In genomic region chr5:73640861-73641320, GRCh38 we compare ENCODE assay signal across 19 cellular contexts. TPM values are rescaled to one million over a fixed set of nuclear protein-coding genes. Genes with fewer than 3 reads are reported as not detected.
DNase-seq lines count a peak whose midpoint lies in the region; ATAC-seq, FAIRE-seq and TF ChIP-seq lines count a peak whose summit lies in the region.
"Had no signal": no experiment of that assay in that cellular context is flagged by ENCODE, and none has a peak within 500 bp of the region (broad histone marks: within the 10 kb centered on the region; RNA-seq: fewer than 3 reads in every experiment).

No MANE protein-coding gene starts in this region.

- 0 out of 2 replicates have a peak overlapping the region, but pooled peaks have one; percentile 12 for H3K56ac ChIP-seq in IMR-90 (ENCODE audit: extremely low read depth, insufficient read depth, low read length)

- H2AFZ ChIP-seq in IMR-90 (replicated peaks; ENCODE audit: low read length, poor library complexity), result no peak overlapping the region
- H2AFZ ChIP-seq: GM23338 had no signal

- DNase-seq in A549 (ENCODE audit: low read depth in 1 of 2, low spot score in 1 of 2) (no peak), IMR-90 (peak; percentile 33), WERI-Rb-1 (no peak), foreskin melanocyte (peak; percentile 87), GM19238 (ENCODE audit: insufficient read length, low spot score) (no peak), Right ventricle myocardium inferior (ENCODE audit: missing footprints) (no peak), activated T-cell treated with anti-CD3 and anti-CD28 coated beads for 4 hours (no peak)
- DNase-seq in activated CD4-positive, alpha-beta T cell treated with anti-CD3 and anti-CD28 coated beads for 36 hours, result no peak
- DNase-seq: cerebellar nuclear complex, DMS 273 treated with DMSO at 0.1 percent for 48 hours, NCI-H1048, NCI-H510A treated with DMSO at 0.1 percent for 48 hours had no signal

- H3K27me3 Mint-ChIP-seq in activated CD4-positive, alpha-beta T cell treated with anti-CD3 and anti-CD28 coated beads for 36 hours, result peaks cover 11% of the 10 kb centered on the region

- H2BK5ac ChIP-seq in IMR-90 (ENCODE audit: low read depth, low read length, poor library complexity, severe bottlenecking), result peak overlapping the region; percentile 63

- peak overlapping the region; percentile 82; the same call in 1 of the 2 replicates for H4K5ac ChIP-seq in IMR-90 (ENCODE audit: low read depth, low read length)

- H3K36me3 ChIP-seq in IMR-90 (ENCODE audit: control insufficient read depth, insufficient read depth, low read length) (no peaks in the 10 kb centered on the region), WERI-Rb-1 (no peaks in the 10 kb centered on the region)
- H3K36me3 ChIP-seq: esophagus muscularis mucosa, right atrium auricular region had no signal

- peak overlapping the region; percentile 85 for H3K4ac ChIP-seq in IMR-90 (ENCODE audit: low read depth, low read length)

- peak overlapping the region; percentile 2 to 76; a peak in 3 of 4 replicates for H4K8ac ChIP-seq in IMR-90 (ENCODE audit: low read depth in 2 of 2, low read length in 2 of 2)

- ATAC-seq in A549, result no peak
- ATAC-seq in IMR-90 (ENCODE audit: low read depth), result no peak
- no peak for ATAC-seq in Right ventricle myocardium inferior
- ATAC-seq in activated CD4-positive, alpha-beta T cell treated with anti-CD3 and anti-CD28 coated beads for 36 hours, result no peak

- H2BK15ac ChIP-seq in IMR-90 (ENCODE audit: low read depth, low read length), result peak overlapping the region; percentile 25; the same call in 2 of the 3 replicates

- peaks cover 14% of the 10 kb centered on the region for H3K9me1 ChIP-seq in IMR-90 (ENCODE audit: insufficient read depth, low read length)

- H3K4me3 ChIP-seq in A549, result no peak overlapping the region
- no peak overlapping the region for H3K4me3 ChIP-seq in IMR-90 (ENCODE audit: insufficient read depth, low read depth, low read length)
- H3K4me3 ChIP-seq in WERI-Rb-1 (ENCODE audit: low read depth, low read length), result no peak overlapping the region
- H3K4me3 ChIP-seq: esophagus muscularis mucosa, GM23338, right atrium auricular region had no signal

- H3K4me1 ChIP-seq in A549 (peaks cover 71% of the 10 kb centered on the region), IMR-90 (ENCODE audit: control insufficient read depth, insufficient read depth, low read length) (peaks cover 11% of the 10 kb centered on the region)
- H3K4me1 ChIP-seq: right atrium auricular region had no signal

- 22% methylated on average over 1 of the region's 1 CpG for WGBS in A549 (ENCODE audit: missing lambda C conversion rate)
- WGBS in IMR-90 (ENCODE audit: extremely low coverage in 2 of 2, insufficient read length in 1 of 2), 2 experiments, result no CpG with 5 or more reads among the region's 1 CpG

- peak overlapping the region; percentile 99 for H3K23ac ChIP-seq in IMR-90 (ENCODE audit: low read depth, low read length)

- no TSS peak for BruUV-seq in IMR-90 (replicated peaks; lab: Mats Ljungman, UMichigan)

- no peak overlapping the region for H3K4me3 Mint-ChIP-seq in activated CD4-positive, alpha-beta T cell treated with anti-CD3 and anti-CD28 coated beads for 36 hours
- H3K4me3 Mint-ChIP-seq: GM23338; stimulated activated naive CD8-positive, alpha-beta T cell treated with anti-CD3 and anti-CD28 coated beads, Interleukin-15, Interleukin-2, amounts not matched to agents 100 ng/mL and 50 ng/mL, for 24 hours had no signal

- peak overlapping the region; percentile 85 for H2BK120ac ChIP-seq in IMR-90 (ENCODE audit: low read depth, low read length)

- no peaks in the 10 kb centered on the region for H3K36me3 Mint-ChIP-seq in activated CD4-positive, alpha-beta T cell treated with anti-CD3 and anti-CD28 coated beads for 36 hours (ENCODE audit: low read depth)

- no peak overlapping the region for H3K9ac ChIP-seq in IMR-90 (ENCODE audit: low read depth, low read length)

- H2BK20ac ChIP-seq in IMR-90 (ENCODE audit: low read depth, low read length), result peak overlapping the region; percentile 85

- H4K91ac ChIP-seq in IMR-90 (ENCODE audit: insufficient read depth, low read depth, low read length), result peak overlapping the region; percentile 44; the same call in 1 of the 2 replicates

- no peaks in the 10 kb centered on the region for H3K9me3 Mint-ChIP-seq in activated CD4-positive, alpha-beta T cell treated with anti-CD3 and anti-CD28 coated beads for 36 hours (ENCODE audit: low read depth)
- H3K9me3 Mint-ChIP-seq: GM23338; stimulated activated naive CD8-positive, alpha-beta T cell treated with anti-CD3 and anti-CD28 coated beads, Interleukin-15, Interleukin-2, amounts not matched to agents 100 ng/mL and 50 ng/mL, for 24 hours had no signal

- no peaks in the 10 kb centered on the region for H4K20me1 ChIP-seq in IMR-90 (ENCODE audit: insufficient read depth, low read length)

- H3K4me2 ChIP-seq in A549 (peak overlapping the region; percentile 90), IMR-90 (ENCODE audit: low read depth, low read length) (peak overlapping the region; percentile 42; the same call in 1 of the 2 replicates)
- H3K4me2 ChIP-seq: GM23338 had no signal

- dilution Hi-C loops in IMR-90 (cut with HindIII; ENCODE audit: low sequenced_read_pairs, unreplicated experiment), result no loop called here

- no peaks in the 10 kb centered on the region for H3K9me3 ChIP-seq in A549
- no peaks in the 10 kb centered on the region for H3K9me3 ChIP-seq in IMR-90 (ENCODE audit: control insufficient read depth, insufficient read depth, low read length)
- no peaks in the 10 kb centered on the region for H3K9me3 ChIP-seq in WERI-Rb-1 (ENCODE audit: severe bottlenecking)
- H3K9me3 ChIP-seq: esophagus muscularis mucosa, right atrium auricular region had no signal

- POLR2A ChIA-PET in A549 (lab: Yijun Ruan, JAX) (no interaction called here), IMR-90 (lab: Charles Lee; ENCODE audit: unreplicated experiment) (no interaction called here)
- POLR2A ChIA-PET in activated CD4-positive, alpha-beta T cell treated with anti-CD3 and anti-CD28 coated beads for 36 hours (lab: Charles Lee), result no interaction called here

- H3K27me3 ChIP-seq in IMR-90 (ENCODE audit: control insufficient read depth, insufficient read depth, low read length) (no peaks in the 10 kb centered on the region), WERI-Rb-1 (ENCODE audit: insufficient read depth, low read depth, severe bottlenecking) (no peaks in the 10 kb centered on the region)
- H3K27me3 ChIP-seq: esophagus muscularis mucosa, right atrium auricular region had no signal

- H2AK5ac ChIP-seq in IMR-90 (ENCODE audit: low read depth, low read length), result peak overlapping the region; percentile 41; the same call in 1 of the 2 replicates

- H3K27ac Mint-ChIP-seq in activated CD4-positive, alpha-beta T cell treated with anti-CD3 and anti-CD28 coated beads for 36 hours, result no peak overlapping the region
- H3K27ac Mint-ChIP-seq: GM23338; stimulated activated naive CD8-positive, alpha-beta T cell treated with anti-CD3 and anti-CD28 coated beads, Interleukin-15, Interleukin-2, amounts not matched to agents 100 ng/mL and 50 ng/mL, for 24 hours had no signal

- TF ChIP-seq RAD21 in A549 (conservative IDR thresholded peaks at IDR 0.05 in 1 of 2, IDR thresholded peaks at IDR 0.05 in 1 of 2), result no peak
- TF ChIP-seq RAD21 in IMR-90 (IDR thresholded peaks at IDR 0.05; ENCODE audit: low read length), result no peak

- in situ Hi-C loops in IMR-90 (cut with MboI; ENCODE audit: low sequenced_read_pairs), result no loop called here

- no peak for TF ChIP-seq POLR2A in A549 (IDR thresholded peaks at IDR 0.05; ENCODE audit: low read length)
- TF ChIP-seq POLR2A in IMR-90 (IDR thresholded peaks at IDR 0.05; ENCODE audit: low read depth, low read length), result no peak

- FAIRE-seq in A549 (lab: Jason Lieb, UNC), result no peak
- FAIRE-seq: GM12891, GM19239, TTC549 had no signal

- H3K14ac ChIP-seq in IMR-90 (replicated peaks; ENCODE audit: low read depth, low read length), result peak overlapping the region; percentile 41

- H3K4me1 Mint-ChIP-seq in activated CD4-positive, alpha-beta T cell treated with anti-CD3 and anti-CD28 coated beads for 36 hours, result no peaks in the 10 kb centered on the region

- CTCF ChIA-PET in A549 (lab: Yijun Ruan, JAX) (interaction anchor here (0.7 to 1.9 kb wide), 5 partner anchors 9 to 86 kb away, joined by 3 to 6 read pairs (median 3); no protein-coding TSS in a partner anchor), IMR-90 (lab: Yijun Ruan, JAX) (no interaction called here)
- CTCF ChIA-PET in activated CD4-positive, alpha-beta T cell treated with anti-CD3 and anti-CD28 coated beads for 36 hours (lab: Charles Lee), result interaction anchor here (0.6 to 1.0 kb wide), 6 partner anchors 10 to 343 kb away, joined by 3 to 5 read pairs (median 3); no protein-coding TSS in a partner anchor

- peaks cover 30 to 52% of the 10 kb centered on the region in 2 experiments for H3K79me1 ChIP-seq in IMR-90 (ENCODE audit: low read depth in 1 of 2, low read length in 2 of 2)

- peak overlapping the region; percentile 79 for H3K18ac ChIP-seq in IMR-90 (ENCODE audit: low read depth, low read length)

- TF ChIP-seq CTCF in A549 (IDR thresholded peaks at IDR 0.05) (no peak), IMR-90 (conservative IDR thresholded peaks at IDR 0.05; ENCODE audit: low read depth, low read length) (no peak), WERI-Rb-1 (IDR thresholded peaks at IDR 0.05; ENCODE audit: low read depth, low read length) (no peak)

- no peak overlapping the region for H2AK9ac ChIP-seq in IMR-90 (replicated peaks; ENCODE audit: low read depth, low read length, poor library complexity)

- intact Hi-C loops in IMR-90 (cut with micrococcal nuclease) (no loop called here), Right ventricle myocardium inferior (cut with DNase I) (no loop called here)
- intact Hi-C loops in activated CD4-positive, alpha-beta T cell treated with anti-CD3 and anti-CD28 coated beads for 36 hours (cut with DNase I, micrococcal nuclease), result no loop called here

- H3K27ac ChIP-seq in A549, result peak overlapping the region; percentile 65 to 71
- no peak overlapping the region for H3K27ac ChIP-seq in IMR-90 (ENCODE audit: insufficient read depth, low read length)
- peak overlapping the region; percentile 66 for H3K27ac ChIP-seq in WERI-Rb-1
- H3K27ac ChIP-seq: esophagus muscularis mucosa, right atrium auricular region had no signal

- no peak for TF ChIP-seq EP300 in A549 (IDR thresholded peaks at IDR 0.05)

TF ChIP-seq in IMR-90, 13 proteins besides CTCF, POLR2A, EP300 and RAD21 (continues in another document):
- TF ChIP-seq NFE2L2 (IDR thresholded peaks at IDR 0.05; ENCODE audit: low read depth, low read length), result no peak

RNA-seq across cellular contexts. Expression of gene ARHGEF28, which starts 14.9 kb away (rescaled TPM):
- polyA plus RNA-seq in A549 (2011; rRNA removed) (22.3 and 28.9 TPM in 2 replicates), A549 (2017; fragmentation: RNase III; extraction: RNeasy Plus Mini Kit Qiagen cat#74134 plus additional on column Dnase treatment) (14.8 to 17.6 TPM (median 17.0 TPM) in 3 replicates), IMR-90 (2012; rRNA removed) (3.6 TPM in 2 replicates)
- polyA plus RNA-seq in A549 (2012; cell fraction: cytosol; rRNA removed), result 4.2 and 5.0 TPM in 2 replicates
- 14.0 and 16.4 TPM in 2 replicates for polyA plus RNA-seq in A549 (2012; cell fraction: nucleus; rRNA removed)
- polyA minus RNA-seq in A549 (2011; rRNA and poly(A)+ RNA removed), result 86.4 and 88.2 TPM in 2 replicates
- total RNA-seq in IMR-90 (2012; rRNA removed) (13.9 and 16.0 TPM in 2 replicates), Right ventricle myocardium inferior (1.9 TPM)
- 1.3 and 1.6 TPM in 2 replicates for polyA plus RNA-seq in IMR-90 (2012; cell fraction: cytosol; rRNA removed)
- polyA plus RNA-seq in IMR-90 (2012; cell fraction: nucleus; rRNA removed; ENCODE audit: low replicate concordance), result 9.9 and 15.0 TPM in 2 replicates
- under 1 TPM; 0.02 to 0.18 TPM for total RNA-seq in activated CD4-positive, alpha-beta T cell treated with anti-CD3 and anti-CD28 coated beads for 36 hours

Comparison
In these comparisons a context has a peak if more than half of its experiments do, and no peak if none do; other contexts are left out.
1. DNase-seq: peak in IMR-90 (single experiment) and foreskin melanocyte (single experiment); none in A549 (0 of 2), WERI-Rb-1 (single experiment), GM19238 (single experiment), Right ventricle myocardium inferior (single experiment), activated CD4-positive, alpha-beta T cell treated with anti-CD3 and anti-CD28 coated beads for 36 hours (single experiment) and activated T-cell treated with anti-CD3 and anti-CD28 coated beads for 4 hours (single experiment).